Comparison of ENCODE assay signal across 23 cellular contexts in genomic region chr14:98144964-98145363, GRCh38.
DNase-seq lines count a peak whose midpoint lies in the region; ATAC-seq, FAIRE-seq and TF ChIP-seq lines count a peak whose summit lies in the region.
"Had no signal": no experiment of that assay in that cellular context is flagged by ENCODE, and none has a peak within 500 bp of the region (broad histone marks: within the 10 kb centered on the region; RNA-seq: fewer than 3 reads in every experiment).

No MANE protein-coding gene starts in this region.

- no peaks in the 10 kb centered on the region for H3K9me3 Mint-ChIP-seq in CD4-positive, alpha-beta T cell
- H3K9me3 Mint-ChIP-seq in astrocyte (ENCODE audit: unreplicated experiment), result no peaks in the 10 kb centered on the region
- H3K9me3 Mint-ChIP-seq in stimulated activated effector memory CD8-positive, alpha-beta T cell treated with anti-CD3 and anti-CD28 coated beads, Interleukin-12 subunit alpha, Interleukin-12 subunit beta, amount 100 ng/mL, for 72 hours, result no peaks in the 10 kb centered on the region
- H3K9me3 Mint-ChIP-seq in activated CD4-positive, alpha-beta T cell treated with anti-CD3 and anti-CD28 coated beads, Interleukin-2, amount 10 ng/mL, durations not matched to agents 7 days and 5 days, result no peaks in the 10 kb centered on the region
- H3K9me3 Mint-ChIP-seq: activated B cell treated with CpG ODN at 0.5 μM for 24 hours had no signal

- intact Hi-C loops in CD4-positive, alpha-beta T cell (cut with DNase I, micrococcal nuclease), result loop anchor here in 1 of 2 experiments (5.0 to 10.0 kb wide), 2 partner anchors 32 to 300 kb away; no protein-coding TSS in a partner anchor

- H3K4me1 Mint-ChIP-seq in CD4-positive, alpha-beta T cell (ENCODE audit: low read depth), result peaks cover 64% of the 10 kb centered on the region
- peaks cover 4% of the 10 kb centered on the region for H3K4me1 Mint-ChIP-seq in astrocyte (ENCODE audit: low read depth, unreplicated experiment)
- H3K4me1 Mint-ChIP-seq in stimulated activated effector memory CD8-positive, alpha-beta T cell treated with anti-CD3 and anti-CD28 coated beads, Interleukin-12 subunit alpha, Interleukin-12 subunit beta, amount 100 ng/mL, for 72 hours, result peaks cover 28% of the 10 kb centered on the region
- H3K4me1 Mint-ChIP-seq in activated CD4-positive, alpha-beta T cell treated with anti-CD3 and anti-CD28 coated beads, Interleukin-2, amount 10 ng/mL, durations not matched to agents 7 days and 5 days, result peaks cover 46% of the 10 kb centered on the region
- H3K4me1 Mint-ChIP-seq: activated B cell treated with CpG ODN at 0.5 μM for 24 hours had no signal

- in situ Hi-C loops in GM23248 (cut with MboI), result loop anchor here (25.0 kb wide), 1 partner anchor 1117 kb away; the partner anchor contains the start of gene BCL11B

- ATAC-seq in CD4-positive, alpha-beta T cell (ENCODE audit: poor library complexity), result no peak
- no peak for ATAC-seq in stimulated activated effector memory CD8-positive, alpha-beta T cell treated with anti-CD3 and anti-CD28 coated beads, Interleukin-12 subunit alpha, Interleukin-12 subunit beta, amount 100 ng/mL, for 72 hours
- ATAC-seq: activated CD8-positive, alpha-beta memory T cell treated with anti-CD3 and anti-CD28 coated beads, Interleukin-2, amount 10 ng/mL, durations not matched to agents 7 days and 5 days; right lobe of liver had no signal

- no peaks in the 10 kb centered on the region for H3K27me3 Mint-ChIP-seq in CD4-positive, alpha-beta T cell
- H3K27me3 Mint-ChIP-seq in astrocyte (ENCODE audit: low read depth, unreplicated experiment), result peaks cover 14% of the 10 kb centered on the region
- no peaks in the 10 kb centered on the region for H3K27me3 Mint-ChIP-seq in activated CD4-positive, alpha-beta T cell treated with anti-CD3 and anti-CD28 coated beads, Interleukin-2, amount 10 ng/mL, durations not matched to agents 7 days and 5 days
- H3K27me3 Mint-ChIP-seq: activated B cell treated with CpG ODN at 0.5 μM for 24 hours had no signal

- H4K20me1 ChIP-seq in GM23248 (ENCODE audit: insufficient read depth) (no peaks in the 10 kb centered on the region), astrocyte (ENCODE audit: insufficient read depth, low read length) (no peaks in the 10 kb centered on the region)

- H2AFZ ChIP-seq in GM23248, result no peak overlapping the region
- no peak overlapping the region for H2AFZ ChIP-seq in astrocyte (ENCODE audit: low read depth, low read length)

- H3K4me3 ChIP-seq in GM23248 (no peak overlapping the region), astrocyte (ENCODE audit: insufficient read depth, low read depth, low read length) (no peak overlapping the region)
- H3K4me3 ChIP-seq: coronary artery, lung, right lobe of liver, SJCRH30, tibial nerve had no signal

- no peaks in the 10 kb centered on the region for H3K9me3 ChIP-seq in CD4-positive, alpha-beta T cell (ENCODE audit: control insufficient read depth, low read length)
- no peaks in the 10 kb centered on the region for H3K9me3 ChIP-seq in GM23248 (ENCODE audit: low read depth)
- H3K9me3 ChIP-seq in astrocyte (ENCODE audit: insufficient read depth, low read depth, low read length), result no peaks in the 10 kb centered on the region
- H3K9me3 ChIP-seq: Caco-2, right lobe of liver, SJCRH30, tibial nerve had no signal

- no peak for DNase-seq in CD4-positive, alpha-beta T cell
- DNase-seq in GM23248 (peak; percentile 2), astrocyte (ENCODE audit: low read depth) (peak; percentile 49), iris pigment epithelial cell (ENCODE audit: low read depth) (peak; percentile 0)
- no peak for DNase-seq in stimulated activated effector memory CD8-positive, alpha-beta T cell treated with anti-CD3 and anti-CD28 coated beads, Interleukin-12 subunit alpha, Interleukin-12 subunit beta, amount 100 ng/mL, for 72 hours (ENCODE audit: low spot score in 2 of 2)
- no peak for DNase-seq in activated CD4-positive, alpha-beta T cell treated with anti-CD3 and anti-CD28 coated beads, Interleukin-2, amount 10 ng/mL, durations not matched to agents 7 days and 5 days
- no peak for DNase-seq in activated CD4-positive, alpha-beta T cell treated with anti-CD3 and anti-CD28 coated beads for 4 hours
- DNase-seq: activated B cell treated with CpG ODN at 0.5 μM for 24 hours; activated CD8-positive, alpha-beta memory T cell treated with anti-CD3 and anti-CD28 coated beads, Interleukin-2, amount 10 ng/mL, durations not matched to agents 7 days and 5 days; activated effector memory CD4-positive, alpha-beta T cell treated with anti-CD3 and anti-CD28 coated beads, Interleukin-2, amount 50 U/mL, for 16 hours; AML-193; aorta; Caco-2; islet precursor cell; NCI-H1417 treated with DMSO at 0.1 percent for 48 hours; NCI-H526 treated with DMSO at 0.1 percent for 48 hours; nucleus accumbens; right lobe of liver; SJCRH30; stimulated activated naive CD4-positive, alpha-beta T cell had no signal

- no peak for FAIRE-seq in astrocyte (lab: Jason Lieb, UNC)

- H3K36me3 Mint-ChIP-seq in CD4-positive, alpha-beta T cell (ENCODE audit: low read depth), result peaks cover 32% of the 10 kb centered on the region
- no peaks in the 10 kb centered on the region for H3K36me3 Mint-ChIP-seq in astrocyte (ENCODE audit: low read depth, unreplicated experiment)
- H3K36me3 Mint-ChIP-seq in stimulated activated effector memory CD8-positive, alpha-beta T cell treated with anti-CD3 and anti-CD28 coated beads, Interleukin-12 subunit alpha, Interleukin-12 subunit beta, amount 100 ng/mL, for 72 hours, result no peaks in the 10 kb centered on the region
- H3K36me3 Mint-ChIP-seq in activated CD4-positive, alpha-beta T cell treated with anti-CD3 and anti-CD28 coated beads, Interleukin-2, amount 10 ng/mL, durations not matched to agents 7 days and 5 days (ENCODE audit: low read depth), result peaks cover 14% of the 10 kb centered on the region
- H3K36me3 Mint-ChIP-seq: activated CD8-positive, alpha-beta memory T cell treated with anti-CD3 and anti-CD28 coated beads, Interleukin-2, amount 10 ng/mL, durations not matched to agents 7 days and 5 days had no signal

- no peaks in the 10 kb centered on the region for H3F3A ChIP-seq in GM23248 (ENCODE audit: insufficient read depth)

- H3K27ac ChIP-seq in CD4-positive, alpha-beta T cell (ENCODE audit: low read depth, low read length), result no peak overlapping the region
- no peak overlapping the region for H3K27ac ChIP-seq in GM23248
- H3K27ac ChIP-seq in astrocyte (ENCODE audit: low read depth, low read length), result no peak overlapping the region
- H3K27ac ChIP-seq: coronary artery, right lobe of liver, SJCRH30, tibial nerve had no signal

- H3K4me1 ChIP-seq in GM23248 (ENCODE audit: insufficient read depth), result no peaks in the 10 kb centered on the region
- no peaks in the 10 kb centered on the region for H3K4me1 ChIP-seq in astrocyte (ENCODE audit: insufficient read depth, low read length)
- H3K4me1 ChIP-seq: Caco-2, right lobe of liver, SJCRH30, tibial nerve had no signal

- H3K27me3 ChIP-seq in CD4-positive, alpha-beta T cell (ENCODE audit: control insufficient read depth, insufficient read depth, low read length), result no peaks in the 10 kb centered on the region
- H3K27me3 ChIP-seq in GM23248 (replicated peaks; ENCODE audit: insufficient read depth) (no peaks in the 10 kb centered on the region), astrocyte (ENCODE audit: insufficient read depth, low read length) (no peaks in the 10 kb centered on the region)
- H3K27me3 ChIP-seq: right lobe of liver, SJCRH30, tibial nerve had no signal

- H3K36me3 ChIP-seq in GM23248 (ENCODE audit: low read depth) (no peaks in the 10 kb centered on the region), astrocyte (ENCODE audit: insufficient read depth, low read length) (no peaks in the 10 kb centered on the region)
- H3K36me3 ChIP-seq: right lobe of liver, SJCRH30, tibial nerve had no signal

- WGBS in GM23248 (ENCODE audit: low coverage in 1 of 2, low lambda C conversion rate in 2 of 2, missing lambda C conversion rate in 2 of 2), 2 experiments, result 4 to 5% methylated on average over 5 of the region's 5 CpGs

- CTCF ChIA-PET in CD4-positive, alpha-beta T cell (lab: Charles Lee), result no interaction called here
- CTCF ChIA-PET in activated CD4-positive, alpha-beta T cell treated with anti-CD3 and anti-CD28 coated beads, Interleukin-2, amount 10 ng/mL, durations not matched to agents 7 days and 5 days (lab: Charles Lee), result interaction anchor here (0.5 to 1.6 kb wide), 3 partner anchors 9 to 52 kb away, joined by 3 read pairs; no protein-coding TSS in a partner anchor

- H3K9me2 ChIP-seq in GM23248 (ENCODE audit: insufficient read depth), result no peaks in the 10 kb centered on the region

- POLR2A ChIA-PET in CD4-positive, alpha-beta T cell (lab: Charles Lee), result interaction anchor here (0.7 to 12.0 kb wide), 4 partner anchors 23 to 1175 kb away, joined by 3 to 324 read pairs (median 93); no protein-coding TSS in a partner anchor
- POLR2A ChIA-PET in activated CD4-positive, alpha-beta T cell treated with anti-CD3 and anti-CD28 coated beads, Interleukin-2, amount 10 ng/mL, durations not matched to agents 7 days and 5 days (lab: Charles Lee), result no interaction called here

- H3K4me2 ChIP-seq in GM23248 (ENCODE audit: unreplicated experiment), result no peak overlapping the region
- no peak overlapping the region for H3K4me2 ChIP-seq in astrocyte (ENCODE audit: low read length)

- no peaks in the 10 kb centered on the region for H3K79me2 ChIP-seq in GM23248 (ENCODE audit: insufficient read depth)
- H3K79me2 ChIP-seq in astrocyte (ENCODE audit: insufficient read depth, low read length), result no peaks in the 10 kb centered on the region

- H3K4me3 Mint-ChIP-seq in CD4-positive, alpha-beta T cell, result no peak overlapping the region
- H3K4me3 Mint-ChIP-seq in astrocyte (ENCODE audit: unreplicated experiment), result no peak overlapping the region
- no peak overlapping the region for H3K4me3 Mint-ChIP-seq in stimulated activated effector memory CD8-positive, alpha-beta T cell treated with anti-CD3 and anti-CD28 coated beads, Interleukin-12 subunit alpha, Interleukin-12 subunit beta, amount 100 ng/mL, for 72 hours
- no peak overlapping the region for H3K4me3 Mint-ChIP-seq in activated CD4-positive, alpha-beta T cell treated with anti-CD3 and anti-CD28 coated beads, Interleukin-2, amount 10 ng/mL, durations not matched to agents 7 days and 5 days
- H3K4me3 Mint-ChIP-seq: activated B cell treated with CpG ODN at 0.5 μM for 24 hours; activated CD8-positive, alpha-beta memory T cell treated with anti-CD3 and anti-CD28 coated beads, Interleukin-2, amount 10 ng/mL, durations not matched to agents 7 days and 5 days had no signal

- no peak for TF ChIP-seq CTCF in CD4-positive, alpha-beta T cell (IDR thresholded peaks at IDR 0.05)
- TF ChIP-seq CTCF in astrocyte (IDR thresholded peaks at IDR 0.05; ENCODE audit: insufficient read depth, low read depth, low read length), result no peak

- peak overlapping the region; percentile 43 for H3K27ac Mint-ChIP-seq in CD4-positive, alpha-beta T cell
- no peak overlapping the region for H3K27ac Mint-ChIP-seq in astrocyte (ENCODE audit: unreplicated experiment)
- no peak overlapping the region for H3K27ac Mint-ChIP-seq in stimulated activated effector memory CD8-positive, alpha-beta T cell treated with anti-CD3 and anti-CD28 coated beads, Interleukin-12 subunit alpha, Interleukin-12 subunit beta, amount 100 ng/mL, for 72 hours
- no peak overlapping the region for H3K27ac Mint-ChIP-seq in activated CD4-positive, alpha-beta T cell treated with anti-CD3 and anti-CD28 coated beads, Interleukin-2, amount 10 ng/mL, durations not matched to agents 7 days and 5 days
- H3K27ac Mint-ChIP-seq: activated B cell treated with CpG ODN at 0.5 μM for 24 hours; activated CD8-positive, alpha-beta memory T cell treated with anti-CD3 and anti-CD28 coated beads, Interleukin-2, amount 10 ng/mL, durations not matched to agents 7 days and 5 days had no signal

- H3K9ac ChIP-seq in GM23248 (no peak overlapping the region), astrocyte (ENCODE audit: low read length) (no peak overlapping the region)

Comparison
In these comparisons a context has a peak if more than half of its experiments do, and no peak if none do; other contexts are left out.
1. DNase-seq: peak in GM23248 (single experiment), astrocyte (single experiment) and iris pigment epithelial cell (single experiment); none in CD4-positive, alpha-beta T cell (0 of 10), stimulated activated effector memory CD8-positive, alpha-beta T cell treated with anti-CD3 and anti-CD28 coated beads, Interleukin-12 subunit alpha, Interleukin-12 subunit beta, amount 100 ng/mL, for 72 hours (0 of 2), activated CD4-positive, alpha-beta T cell treated with anti-CD3 and anti-CD28 coated beads, Interleukin-2, amount 10 ng/mL, durations not matched to agents 7 days and 5 days (single experiment) and activated CD4-positive, alpha-beta T cell treated with anti-CD3 and anti-CD28 coated beads for 4 hours (0 of 2).